19 cellular contexts compared by ENCODE assay signal in genomic region chr15:51492528-51492927, GRCh38.
DNase-seq lines count a peak whose midpoint lies in the region; ATAC-seq and TF ChIP-seq lines count a peak whose summit lies in the region.
"Had no signal": no experiment of that assay in that cellular context is flagged by ENCODE, and none has a peak within 500 bp of the region (broad histone marks: within the 10 kb centered on the region; RNA-seq: fewer than 3 reads in every experiment).

No MANE protein-coding gene starts in this region.

- H3K4me2 ChIP-seq in IMR-90 (ENCODE audit: low read depth, low read length) = no peak overlapping the region

- H3K4ac ChIP-seq in IMR-90 (ENCODE audit: low read depth, low read length) = peak overlapping the region; percentile 11; the same call in 1 of the 2 replicates

- H3K9ac ChIP-seq in IMR-90 (ENCODE audit: low read depth, low read length) (no peak overlapping the region), liver (ENCODE audit: low read depth in 1 of 2, low read length in 2 of 2) (peak overlapping the region in 1 of 2 donors; percentile 14)

- intact Hi-C loops in IMR-90 (cut with micrococcal nuclease) = loop anchor here (10.0 kb wide), 1 partner anchor 258 kb away; no protein-coding TSS in a partner anchor

- peak overlapping the region; percentile 22; the same call in 1 of the 3 replicates for H2BK15ac ChIP-seq in IMR-90 (ENCODE audit: low read depth, low read length)

- no peak overlapping the region for H3K56ac ChIP-seq in IMR-90 (ENCODE audit: extremely low read depth, insufficient read depth, low read length)

- H3K4me3 ChIP-seq in IMR-90 (ENCODE audit: insufficient read depth, low read depth, low read length) (no peak overlapping the region), liver (ENCODE audit: low read depth in 1 of 3, low read length in 3 of 3) (peak overlapping the region in 1 of 3 donors; percentile 16)
- H3K4me3 ChIP-seq: SK-N-MC had no signal

- H3K79me1 ChIP-seq in IMR-90 (ENCODE audit: low read depth in 1 of 2, low read length in 2 of 2) = no peaks in the 10 kb centered on the region

- H3K27ac ChIP-seq in IMR-90 (ENCODE audit: insufficient read depth, low read length) = no peak overlapping the region
- H3K27ac ChIP-seq in liver (ENCODE audit: low read depth in 1 of 2, low read length in 2 of 2) = peak overlapping the region; percentile 6 to 60
- H3K27ac ChIP-seq: SK-N-MC had no signal

- POLR2A ChIA-PET in IMR-90 (lab: Charles Lee; ENCODE audit: unreplicated experiment) = no interaction called here

- no peak for TF ChIP-seq RAD21 in IMR-90 (IDR thresholded peaks at IDR 0.05; ENCODE audit: low read length)
- no peak for TF ChIP-seq RAD21 in liver (IDR thresholded peaks at IDR 0.05)

- no peaks in the 10 kb centered on the region for H4K20me1 ChIP-seq in IMR-90 (ENCODE audit: insufficient read depth, low read length)

- WGBS in IMR-90 (ENCODE audit: extremely low coverage in 2 of 2, insufficient read length in 1 of 2), 2 experiments = no CpG with 5 or more reads among the region's 4 CpGs
- 33% methylated on average over 4 of the region's 4 CpGs for WGBS in liver

- H2AK9ac ChIP-seq in IMR-90 (replicated peaks; ENCODE audit: low read depth, low read length, poor library complexity) = no peak overlapping the region

- TF ChIP-seq POLR2A in IMR-90 (IDR thresholded peaks at IDR 0.05; ENCODE audit: low read depth, low read length) = no peak

- peaks cover 2% of the 10 kb centered on the region; the same call in 1 of the 2 replicates for H3K9me1 ChIP-seq in IMR-90 (ENCODE audit: insufficient read depth, low read length)

- H3K4me1 ChIP-seq in IMR-90 (ENCODE audit: control insufficient read depth, insufficient read depth, low read length) = peaks cover 8% of the 10 kb centered on the region
- H3K4me1 ChIP-seq in liver (ENCODE audit: control insufficient read depth in 4 of 4, insufficient read depth in 4 of 4, low read length in 3 of 4) = peaks cover 2 to 28% (median 19%) of the 10 kb centered on the region in 4 donors

- no peak overlapping the region for H2BK5ac ChIP-seq in IMR-90 (ENCODE audit: low read depth, low read length, poor library complexity, severe bottlenecking)

- ATAC-seq in IMR-90 (ENCODE audit: low read depth) = no peak
- ATAC-seq in GM19463 (IDR thresholded peaks at IDR 0.05; ENCODE audit: unreplicated experiment) = no peak
- no peak for ATAC-seq in HG02852 (IDR thresholded peaks at IDR 0.05; ENCODE audit: unreplicated experiment)
- no peak for ATAC-seq in HG02885 (IDR thresholded peaks at IDR 0.05; ENCODE audit: poor library complexity, unreplicated experiment)
- ATAC-seq: Panc1, Right ventricle myocardium inferior, T-cell had no signal

- no TSS peak for BruUV-seq in IMR-90 (replicated peaks; lab: Mats Ljungman, UMichigan)

- H4K8ac ChIP-seq in IMR-90 (ENCODE audit: low read depth in 2 of 2, low read length in 2 of 2) = peak overlapping the region in 1 of 2 experiments; percentile 22; a peak in 1 of 4 replicates

- no peak overlapping the region for H2AK5ac ChIP-seq in IMR-90 (ENCODE audit: low read depth, low read length)

- H4K91ac ChIP-seq in IMR-90 (ENCODE audit: insufficient read depth, low read depth, low read length) = peak overlapping the region; percentile 50; the same call in 1 of the 2 replicates

- H3K36me3 ChIP-seq in IMR-90 (ENCODE audit: control insufficient read depth, insufficient read depth, low read length) (peaks cover 4% of the 10 kb centered on the region; the same call in 1 of the 2 replicates), liver (ENCODE audit: control insufficient read depth in 4 of 4, insufficient read depth in 3 of 4, low read depth in 1 of 4, low read length in 3 of 4) (peaks cover 0 to 8% (median 6%) of the 10 kb centered on the region in 4 donors)

- H2AFZ ChIP-seq in IMR-90 (replicated peaks; ENCODE audit: low read length, poor library complexity) = no peak overlapping the region

- dilution Hi-C loops in IMR-90 (cut with HindIII; ENCODE audit: low sequenced_read_pairs, unreplicated experiment) = no loop called here

- DNase-seq in IMR-90 (no peak), NCI-H146 (lab: John Stamatoyannopoulos, UW) (peak; percentile 50), NCI-H82 treated with DMSO at 0.1 percent for 48 hours (lab: John Stamatoyannopoulos, UW; ENCODE audit: unreplicated experiment) (peak; percentile 8), cerebellar nuclear complex (lab: John Stamatoyannopoulos, UW) (no peak)
- DNase-seq: Caco-2, DMS53, H9, KBM-7, NCI-H1694 treated with DMSO at 0.1 percent for 48 hours, NCI-H526, T-cell, T-helper 9 cell had no signal

- peak overlapping the region; percentile 84; the same call in 1 of the 2 replicates for H2BK20ac ChIP-seq in IMR-90 (ENCODE audit: low read depth, low read length)

- no peaks in the 10 kb centered on the region for H3K27me3 ChIP-seq in IMR-90 (ENCODE audit: control insufficient read depth, insufficient read depth, low read length)
- H3K27me3 ChIP-seq in liver (ENCODE audit: control insufficient read depth in 4 of 4, insufficient read depth in 4 of 4, low read length in 3 of 4) = no peaks in the 10 kb centered on the region

- H3K18ac ChIP-seq in IMR-90 (ENCODE audit: low read depth, low read length) = peak overlapping the region; percentile 65; the same call in 1 of the 2 replicates

- H2BK120ac ChIP-seq in IMR-90 (ENCODE audit: low read depth, low read length) = peak overlapping the region; percentile 36

- no peak overlapping the region for H4K5ac ChIP-seq in IMR-90 (ENCODE audit: low read depth, low read length)

- H3K14ac ChIP-seq in IMR-90 (replicated peaks; ENCODE audit: low read depth, low read length) = no peak overlapping the region

- TF ChIP-seq CTCF in IMR-90 (conservative IDR thresholded peaks at IDR 0.05; ENCODE audit: low read depth, low read length) (no peak), liver (IDR thresholded peaks at IDR 0.05; ENCODE audit: low read depth, low read length, missing input control) (no peak)

- in situ Hi-C loops in IMR-90 (cut with MboI; ENCODE audit: low sequenced_read_pairs) = no loop called here

- H3K9me3 ChIP-seq in IMR-90 (ENCODE audit: control insufficient read depth, insufficient read depth, low read length) = no peaks in the 10 kb centered on the region
- no peaks in the 10 kb centered on the region for H3K9me3 ChIP-seq in liver (ENCODE audit: control insufficient read depth in 4 of 4, low read length in 3 of 4)
- H3K9me3 ChIP-seq: Caco-2 had no signal

- no peak overlapping the region for H3K23ac ChIP-seq in IMR-90 (ENCODE audit: low read depth, low read length)

- CTCF ChIA-PET in IMR-90 (lab: Yijun Ruan, JAX) = interaction anchor here (0.6 to 0.7 kb wide), 2 partner anchors 20 to 44 kb away, joined by 3 to 4 read pairs; no protein-coding TSS in a partner anchor

TF ChIP-seq in IMR-90, 13 proteins besides CTCF, POLR2A, EP300 and RAD21 (continues in another document):
- TF ChIP-seq NFE2L2 (IDR thresholded peaks at IDR 0.05; ENCODE audit: low read depth, low read length) (no peak), CEBPB (IDR thresholded peaks at IDR 0.05; ENCODE audit: low read depth, low read length) (no peak), RCOR1 (IDR thresholded peaks at IDR 0.05; ENCODE audit: insufficient replicate concordance, low read length) (no peak), MXI1 (IDR thresholded peaks at IDR 0.05; ENCODE audit: borderline replicate concordance, low read depth, low read length) (no peak), BHLHE40 (IDR thresholded peaks at IDR 0.05; ENCODE audit: low read depth, low read length) (no peak), USF2 (IDR thresholded peaks at IDR 0.05; ENCODE audit: low read depth, low read length) (no peak), FOS (IDR thresholded peaks at IDR 0.05; ENCODE audit: low read depth, low read length) (no peak), RFX5 (IDR thresholded peaks at IDR 0.05; ENCODE audit: low read depth, low read length) (no peak), MAFK (IDR thresholded peaks at IDR 0.05; ENCODE audit: low read depth, low read length) (no peak), MAZ (IDR thresholded peaks at IDR 0.05; ENCODE audit: borderline replicate concordance, low read depth, low read length) (no peak)

TF ChIP-seq in liver, 16 proteins besides CTCF, POLR2A, EP300 and RAD21:
- TF ChIP-seq, protein P1, sequence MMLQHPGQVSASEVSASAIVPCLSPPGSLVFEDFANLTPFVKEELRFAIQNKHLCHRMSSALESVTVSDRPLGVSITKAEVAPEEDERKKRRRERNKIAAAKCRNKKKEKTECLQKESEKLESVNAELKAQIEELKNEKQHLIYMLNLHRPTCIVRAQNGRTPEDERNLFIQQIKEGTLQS (IDR thresholded peaks at IDR 0.05) = peak; percentile 14
- TF ChIP-seq RXRA (IDR thresholded peaks at IDR 0.05) (peak in 1 of 2 donors; percentile 8), HNF4A (conservative IDR thresholded peaks at IDR 0.05) (peak; percentile 14 to 31), YY1 (IDR thresholded peaks at IDR 0.05) (peak; percentile 23), HNF4G (IDR thresholded peaks at IDR 0.05) (no peak)
TF ChIP-seq in liver: peak in this region for 4.

Comparison
In these comparisons a context has a peak if more than half of its experiments do, and no peak if none do; other contexts are left out.
1. DNase-seq: peak in NCI-H146 (single experiment) and NCI-H82 treated with DMSO at 0.1 percent for 48 hours (single experiment); none in IMR-90 (single experiment) and cerebellar nuclear complex (0 of 2).